Comparison of ENCODE assay signal across 14 cellular contexts in genomic region chr9:111334318-111334863, GRCh38. TPM values are rescaled to one million over a fixed set of nuclear protein-coding genes. Genes with fewer than 3 reads are reported as not detected.
"Had no signal": no experiment of that assay in that cellular context is flagged by ENCODE, and none has a peak within 500 bp of the region (broad histone marks: within the 10 kb centered on the region; RNA-seq: fewer than 3 reads in every experiment).

No MANE protein-coding gene starts in this region.

RNA-seq across cellular contexts. Expression of gene OR2K2, which starts 4.4 kb away (rescaled TPM):
- total RNA-seq: astrocyte, endothelial cell of umbilical vein, esophagus mucosa, left ventricle myocardium inferior, lung, mesenteric fat pad, mucosa of descending colon, ovary, progenitor cell of endocrine pancreas, renal cortical epithelial cell, right lobe of liver, skeletal muscle tissue, temporal lobe, ureter had no signal
